In genomic region chr6:1390805-1391511, GRCh38 we compare ENCODE assay signal across 10 cellular contexts. TPM values are rescaled to one million over a fixed set of nuclear protein-coding genes. Genes with fewer than 3 reads are reported as not detected.
DNase-seq lines count a peak whose midpoint lies in the region; ATAC-seq and TF ChIP-seq lines count a peak whose summit lies in the region.
"Had no signal": no experiment of that assay in that cellular context is flagged by ENCODE, and none has a peak within 500 bp of the region (broad histone marks: within the 10 kb centered on the region; RNA-seq: fewer than 3 reads in every experiment).

No MANE protein-coding gene starts in this region.

- ATAC-seq in heart right ventricle: peak in 1 of 8 donors; percentile 12
- ATAC-seq in left cardiac atrium: no peak

- 4 to 5% methylated on average over 42 to 48 of the region's 48 CpGs for whole genome bisulfite sequencing in heart right ventricle, 2 donors
- 1 to 2% methylated on average over 40 to 41 of the region's 48 CpGs for WGBS in mesodermal cell (ENCODE audit: insufficient coverage in 2 of 2), 2 experiments
- WGBS in urinary bladder: 9% methylated on average over 48 of the region's 48 CpGs

- intact Hi-C loops in heart right ventricle (cut with DNase I) (loop anchor here in 3 of 10 donors (10.0 kb wide), 3 partner anchors 476 to 796 kb away; no protein-coding TSS in a partner anchor), left cardiac atrium (cut with DNase I) (loop anchor here in 1 of 2 donors (10.0 kb wide), 2 partner anchors 476 to 796 kb away; no protein-coding TSS in a partner anchor)

- H3K4me3 ChIP-seq in heart right ventricle: peak overlapping the region in 9 of 10 donors; percentile 33 to 56 (median 41)
- peak overlapping the region; percentile 41 for H3K4me3 ChIP-seq in mesodermal cell (ENCODE audit: extremely low read depth, insufficient read depth, low read length, poor library complexity, severe bottlenecking)
- peak overlapping the region; percentile 73 for H3K4me3 ChIP-seq in urinary bladder (ENCODE audit: low read depth, low read length)

- no peaks in the 10 kb centered on the region for H3K36me3 ChIP-seq in heart right ventricle
- peaks cover 4% of the 10 kb centered on the region for H3K36me3 ChIP-seq in mesodermal cell (ENCODE audit: control insufficient read depth, insufficient read depth, low read length)
- no peaks in the 10 kb centered on the region for H3K36me3 ChIP-seq in urinary bladder (ENCODE audit: insufficient read depth)

- H3K4me1 ChIP-seq in heart right ventricle (peaks cover 7 to 37% (median 18%) of the 10 kb centered on the region in 9 donors), mesodermal cell (ENCODE audit: control insufficient read depth, insufficient read depth, low read length, poor library complexity, severe bottlenecking) (peaks cover 49% of the 10 kb centered on the region), urinary bladder (ENCODE audit: insufficient read depth) (no peaks in the 10 kb centered on the region)

- no peak for TF ChIP-seq CTCF in heart right ventricle (IDR thresholded peaks at IDR 0.05)

- no peaks in the 10 kb centered on the region for H3K9me3 ChIP-seq in heart right ventricle
- no peaks in the 10 kb centered on the region for H3K9me3 ChIP-seq in mesodermal cell (ENCODE audit: control insufficient read depth, low read length)

- H3K27me3 ChIP-seq in heart right ventricle: peaks cover 40 to 96% (median 94%) of the 10 kb centered on the region in 7 donors

- H3K27ac ChIP-seq in heart right ventricle (no peak overlapping the region), caudate nucleus (ENCODE audit: low read depth, low read length) (peak overlapping the region; percentile 16), mesodermal cell (ENCODE audit: low read depth, low read length, severe bottlenecking) (no peak overlapping the region), urinary bladder (ENCODE audit: low read depth) (peak overlapping the region; percentile 33)

- DNase-seq in heart right ventricle (no peak), left cardiac atrium (no peak), caudate nucleus (lab: John Stamatoyannopoulos, UW) (no peak), NCI-H1048 (lab: John Stamatoyannopoulos, UW) (no peak), foreskin melanocyte (no peak)
- DNase-seq in activated naive CD4-positive, alpha-beta T cell treated with Interleukin-2 at 50 U/mL for 16 hours: no peak
- DNase-seq: DMS79 had no signal

RNA-seq across cellular contexts. Expression of gene FOXF2, which starts 1.6 kb away (rescaled TPM):
- total RNA-seq in heart right ventricle: under 1 TPM in 7 of 10 donors, not detected in 3; 0.10 to 0.18 (median 0.14) TPM
- polyA plus RNA-seq in heart right ventricle: under 1 TPM; 0.15 to 0.16 TPM
- total RNA-seq in left cardiac atrium: under 1 TPM; 0.24 to 0.29 TPM
- 3.4 TPM for polyA plus RNA-seq in mesodermal cell (2013, experiment 1 of 2)
- 3.6 TPM for polyA plus RNA-seq in mesodermal cell (2013, experiment 2 of 2)
- 6.6 TPM for total RNA-seq in urinary bladder
- 13.1 TPM for polyA plus RNA-seq in urinary bladder
- total RNA-seq: myocyte had no signal

Comparison
In these comparisons a context has a peak if more than half of its experiments do, and no peak if none do; other contexts are left out.
1. H3K27ac ChIP-seq: peak in caudate nucleus (single experiment) and urinary bladder (single experiment); none in heart right ventricle (0 of 10) and mesodermal cell (single experiment).
2. Peak in every context shown above with its lines, with median percentiles within 50 percentile points of each other: H3K4me3 ChIP-seq.